In the genomic region with DNA sequence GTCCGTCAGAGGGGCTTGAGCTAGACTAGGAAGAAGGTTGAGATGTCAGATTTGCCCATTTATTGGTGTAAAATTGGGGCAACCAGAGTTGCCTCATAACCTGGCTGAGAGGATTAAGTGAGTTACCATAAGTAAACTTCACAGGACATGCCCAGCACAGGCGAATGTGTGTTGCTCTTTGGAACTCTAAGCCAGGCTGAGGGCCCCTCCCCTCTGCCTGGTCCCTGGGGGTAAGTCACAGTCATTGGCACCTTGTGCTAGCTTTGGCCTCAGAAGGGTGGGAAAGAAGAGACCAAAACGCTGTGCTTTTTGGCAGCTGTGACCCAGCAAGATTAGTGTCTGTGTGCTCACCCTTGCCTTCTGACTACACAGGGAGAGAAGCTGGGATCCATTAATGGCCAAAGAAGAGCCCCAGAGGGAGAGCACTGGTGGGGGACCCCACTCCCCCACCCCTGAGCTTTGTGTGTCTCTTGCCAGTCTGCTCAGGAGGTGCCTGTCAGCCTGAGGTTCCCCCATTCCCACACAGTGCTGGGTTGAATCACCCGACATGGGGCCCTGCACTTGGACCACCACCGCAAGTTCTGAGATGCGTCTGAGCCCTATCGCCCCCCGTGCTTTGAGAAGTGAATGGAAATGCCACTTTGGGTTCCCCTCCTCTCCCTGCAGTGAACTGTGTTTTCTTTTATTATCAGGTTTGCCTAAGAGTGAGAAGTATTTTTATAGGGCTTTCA, we compare ENCODE assay signal across 15 cellular contexts.
A peak's percentile ranks its signal among the peaks of the same experiment; 100 is the strongest.
DNase-seq lines count a peak whose midpoint lies in the region; ATAC-seq and TF ChIP-seq lines count a peak whose summit lies in the region.
"Had no signal": no experiment of that assay in that cellular context is flagged by ENCODE, and none has a peak within 500 bp of the region (broad histone marks: within the 10 kb centered on the region; RNA-seq: fewer than 3 reads in every experiment).

No MANE protein-coding gene starts in this region.

- no peak overlapping the region for H3K4me3 Mint-ChIP-seq in activated naive CD4-positive, alpha-beta T cell treated with anti-CD3 and anti-CD28 coated beads for 36 hours
- H3K4me3 Mint-ChIP-seq: CD8-positive, alpha-beta T cell had no signal

- H3K4me3 ChIP-seq in sigmoid colon = no peak overlapping the region

- H3K9me3 ChIP-seq in sigmoid colon = no peaks in the 10 kb centered on the region
- H3K9me3 ChIP-seq: BE2C had no signal

- no peak for TF ChIP-seq CTCF in sigmoid colon (IDR thresholded peaks at IDR 0.05)

- no peak for ATAC-seq in Right ventricle myocardium inferior
- ATAC-seq in HG03342 (IDR thresholded peaks at IDR 0.05; ENCODE audit: unreplicated experiment) = no peak
- ATAC-seq: CD8-positive, alpha-beta T cell had no signal

- peaks cover 0 to 11% (median 0%) of the 10 kb centered on the region in 4 donors for H3K36me3 ChIP-seq in sigmoid colon
- H3K36me3 ChIP-seq: BE2C had no signal

- intact Hi-C loops in cardiac septum (cut with DNase I) = no loop called here
- intact Hi-C loops in Right ventricle myocardium inferior (cut with DNase I) = loop anchor here (5.0 kb wide), 1 partner anchor 35 kb away; no protein-coding TSS in a partner anchor
- intact Hi-C loops in sigmoid colon (cut with DNase I) = no loop called here
- intact Hi-C loops in activated naive CD4-positive, alpha-beta T cell treated with anti-CD3 and anti-CD28 coated beads for 36 hours (cut with micrococcal nuclease) = no loop called here

- CTCF ChIA-PET in activated naive CD4-positive, alpha-beta T cell treated with anti-CD3 and anti-CD28 coated beads for 36 hours (lab: Charles Lee) = no interaction called here

- peak; percentile 59 for DNase-seq in cardiac septum (ENCODE audit: low spot score)
- DNase-seq in Right ventricle myocardium inferior (ENCODE audit: missing footprints) = no peak
- peak; percentile 45 for DNase-seq in mesenteric fat pad (ENCODE audit: low spot score)
- peak; percentile 62 for DNase-seq in sigmoid colon
- DNase-seq in activated naive CD4-positive, alpha-beta T cell treated with anti-CD3 and anti-CD28 coated beads for 36 hours = no peak
- no peak for DNase-seq in OCI-M1 (lab: John Stamatoyannopoulos, UW)
- DNase-seq in SHP77 (lab: John Stamatoyannopoulos, UW) = no peak
- DNase-seq: 8988T; BE2C; CD8-positive, alpha-beta T cell; KBM-7; NCI-H1436; NCI-H2029; NCI-H510A had no signal

- H3K4me1 ChIP-seq in sigmoid colon = peaks cover 0 to 60% (median 52%) of the 10 kb centered on the region in 4 donors
- H3K4me1 ChIP-seq: BE2C had no signal

- H3K27ac ChIP-seq in sigmoid colon = peak overlapping the region; percentile 29 to 82 (median 78)

- TF ChIP-seq EP300 in sigmoid colon (IDR thresholded peaks at IDR 0.05) = no peak

- no peaks in the 10 kb centered on the region for H3K27me3 Mint-ChIP-seq in activated naive CD4-positive, alpha-beta T cell treated with anti-CD3 and anti-CD28 coated beads for 36 hours (ENCODE audit: low read depth)

- H3K4me1 Mint-ChIP-seq in activated naive CD4-positive, alpha-beta T cell treated with anti-CD3 and anti-CD28 coated beads for 36 hours (ENCODE audit: low read depth) = no peaks in the 10 kb centered on the region

- no peaks in the 10 kb centered on the region for H3K27me3 ChIP-seq in sigmoid colon

- H3K36me3 Mint-ChIP-seq in activated naive CD4-positive, alpha-beta T cell treated with anti-CD3 and anti-CD28 coated beads for 36 hours (ENCODE audit: low read depth) = no peaks in the 10 kb centered on the region
- H3K36me3 Mint-ChIP-seq: CD8-positive, alpha-beta T cell had no signal

- no peaks in the 10 kb centered on the region for H3K9me3 Mint-ChIP-seq in activated naive CD4-positive, alpha-beta T cell treated with anti-CD3 and anti-CD28 coated beads for 36 hours
- H3K9me3 Mint-ChIP-seq: CD8-positive, alpha-beta T cell had no signal

- TF ChIP-seq POLR2A in sigmoid colon (IDR thresholded peaks at IDR 0.05) = no peak

- H3K27ac Mint-ChIP-seq in activated naive CD4-positive, alpha-beta T cell treated with anti-CD3 and anti-CD28 coated beads for 36 hours = no peak overlapping the region
- H3K27ac Mint-ChIP-seq: CD8-positive, alpha-beta T cell had no signal

- WGBS in sigmoid colon, 2 donors = 85 to 91% methylated on average over 8 of the region's 8 CpGs

Comparison
In these comparisons a context has a peak if more than half of its experiments do, and no peak if none do; other contexts are left out.
1. DNase-seq: peak in cardiac septum (single experiment), mesenteric fat pad (single experiment) and sigmoid colon (single experiment); none in Right ventricle myocardium inferior (single experiment), activated naive CD4-positive, alpha-beta T cell treated with anti-CD3 and anti-CD28 coated beads for 36 hours (single experiment), OCI-M1 (single experiment) and SHP77 (0 of 2).